ENCODE assay signal across 8 cellular contexts in the genomic region with DNA sequence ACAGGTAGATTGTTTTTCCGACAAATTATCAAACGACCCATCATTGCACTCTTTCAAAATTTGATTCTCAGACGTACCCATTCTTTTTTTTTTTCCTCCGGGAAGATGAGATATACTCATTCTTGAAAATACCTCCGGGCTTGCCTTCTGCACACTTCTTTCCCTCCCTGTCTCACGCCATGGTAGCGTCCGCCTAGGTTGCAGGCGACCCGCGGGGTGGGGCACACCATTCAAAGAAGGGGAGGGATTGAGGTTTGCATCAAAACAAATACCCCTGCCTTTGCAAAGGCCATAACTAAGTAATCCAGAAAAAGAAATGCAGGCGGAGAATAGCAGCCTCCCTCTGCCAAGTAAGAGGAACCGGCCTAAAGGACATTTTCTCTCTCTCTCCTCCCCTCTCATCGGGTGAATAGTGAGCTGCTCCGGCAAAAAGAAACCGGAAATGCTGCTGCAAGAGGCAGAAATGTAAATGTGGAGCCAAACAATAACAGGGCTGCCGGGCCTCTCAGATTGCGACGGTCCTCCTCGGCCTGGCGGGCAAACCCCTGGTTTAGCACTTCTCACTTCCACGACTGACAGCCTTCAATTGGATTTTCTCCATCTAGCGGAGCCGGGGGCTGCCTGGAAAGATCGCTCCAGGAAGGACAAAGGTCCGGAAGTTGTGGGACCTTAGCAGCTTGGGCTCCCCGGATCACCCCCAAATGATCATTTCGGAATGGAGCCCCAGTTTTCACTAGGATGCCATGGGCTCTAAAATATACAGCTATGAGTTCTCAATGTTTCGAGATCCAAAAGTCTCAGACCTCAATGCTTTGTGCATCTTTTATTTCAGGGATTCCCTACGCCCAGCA. TPM values are rescaled to one million over a fixed set of nuclear protein-coding genes. Genes with fewer than 3 reads are reported as not detected.
DNase-seq lines count a peak whose midpoint lies in the region; ATAC-seq, FAIRE-seq and TF ChIP-seq lines count a peak whose summit lies in the region.

No MANE protein-coding gene starts in this region.

- peak overlapping the region; percentile 70 for H2BK120ac ChIP-seq in trophoblast cell (ENCODE audit: insufficient read depth, low read length, poor library complexity)

- H4K12ac ChIP-seq in trophoblast cell (ENCODE audit: low read depth, low read length) = peak overlapping the region; percentile 85

- intact Hi-C loops in Right ventricle myocardium inferior (cut with DNase I) = loop anchor here (1.0 to 5.0 kb wide), 3 partner anchors 34 to 104 kb away; a partner anchor contains a TSS

- peak overlapping the region; percentile 99 for H3K27ac Mint-ChIP-seq in activated naive CD4-positive, alpha-beta T cell treated with anti-CD3 and anti-CD28 coated beads, Interleukin-2, amount 50 U/mL, for 72 hours

- peak overlapping the region; percentile 71 for H4K8ac ChIP-seq in trophoblast cell (ENCODE audit: low read depth, low read length)

- no peak for TF ChIP-seq CTCF in HEK293 (tag by site-specific recombination; IDR thresholded peaks at IDR 0.05)
- peak in 2 of 5 experiments; percentile 7 to 34 for TF ChIP-seq CTCF in tibial nerve (IDR thresholded peaks at IDR 0.05)

- peak overlapping the region; percentile 98 for H3K9ac ChIP-seq in SK-N-MC (ENCODE audit: insufficient read length)
- peak overlapping the region; percentile 97 for H3K9ac ChIP-seq in trophoblast cell (ENCODE audit: low read length)

- CTCF ChIA-PET in HEK293 (lab: Yijun Ruan, JAX) = interaction anchor here (0.6 to 9.3 kb wide), 35 partner anchors 9 to 746 kb away, joined by 3 to 207 read pairs (median 7); a partner anchor contains a TSS

- H2AFZ ChIP-seq in trophoblast cell (ENCODE audit: insufficient read depth, low read length, poor library complexity) = peak overlapping the region; percentile 32

- H3K27ac ChIP-seq in HEK293 (ENCODE audit: extremely low read depth, low read depth, low read length) = peak overlapping the region; percentile 96
- H3K27ac ChIP-seq in SK-N-MC = peak overlapping the region; percentile 99
- peak overlapping the region; percentile 88 for H3K27ac ChIP-seq in trophoblast cell (ENCODE audit: low read depth, low read length)
- H3K27ac ChIP-seq in tibial nerve = peak overlapping the region; percentile 92 to 98 (median 98)

- peak; percentile 92 for DNase-seq in MV-4-11 (lab: John Stamatoyannopoulos, UW)
- peak; percentile 57 for DNase-seq in SK-N-MC (ENCODE audit: low read depth, low spot score)
- DNase-seq in activated naive CD4-positive, alpha-beta T cell treated with anti-CD3 and anti-CD28 coated beads, Interleukin-2, amount 50 U/mL, for 72 hours (ENCODE audit: low spot score in 2 of 2) = peak; percentile 79 to 85
- DNase-seq in Right ventricle myocardium inferior (ENCODE audit: missing footprints) = peak; percentile 89
- DNase-seq in trophoblast cell = peak; percentile 67 to 83
- DNase-seq in tibial nerve (ENCODE audit: low spot score in 2 of 2) = peak; percentile 56 to 66

- ATAC-seq in activated naive CD4-positive, alpha-beta T cell treated with anti-CD3 and anti-CD28 coated beads, Interleukin-2, amount 50 U/mL, for 72 hours = peak; percentile 40 to 56
- ATAC-seq in Right ventricle myocardium inferior = peak; percentile 63

- peaks cover 36 to 43% of the 10 kb centered on the region in 2 donors for H3K36me3 Mint-ChIP-seq in activated naive CD4-positive, alpha-beta T cell treated with anti-CD3 and anti-CD28 coated beads, Interleukin-2, amount 50 U/mL, for 72 hours

- H3K79me1 ChIP-seq in trophoblast cell (ENCODE audit: low read length) = peaks cover 20% of the 10 kb centered on the region

- POLR2A ChIA-PET in HEK293 (lab: Yijun Ruan, JAX) = interaction anchor here (0.6 to 6.2 kb wide), 48 partner anchors 9 to 640 kb away, joined by 3 to 215 read pairs (median 9); a partner anchor contains a TSS

- H3K36me3 ChIP-seq in HEK293 (ENCODE audit: control insufficient read depth in 2 of 2, insufficient read depth in 1 of 2, low read length in 2 of 2) (peaks cover 15 to 18% of the 10 kb centered on the region in 2 experiments; a peak in 2 of 3 replicates), SK-N-MC (ENCODE audit: insufficient read depth, low read length) (peaks cover 17% of the 10 kb centered on the region), trophoblast cell (ENCODE audit: control insufficient read depth in 1 of 2, insufficient read depth in 2 of 2, low read length in 2 of 2) (peaks cover 0 to 2% of the 10 kb centered on the region in 2 experiments), tibial nerve (peaks cover 0 to 14% (median 0%) of the 10 kb centered on the region in 3 donors)

- H3K23ac ChIP-seq in trophoblast cell (ENCODE audit: low read length) = no peak overlapping the region

- TF ChIP-seq POLR2A in tibial nerve (IDR thresholded peaks at IDR 0.05) = peak; percentile 84 to 90

- H3K18ac ChIP-seq in trophoblast cell (ENCODE audit: low read length) = peak overlapping the region; percentile 75

- H3K4ac ChIP-seq in trophoblast cell (ENCODE audit: low read depth, low read length) = peak overlapping the region; percentile 86

- H3K4me1 ChIP-seq in HEK293 (ENCODE audit: control insufficient read depth, insufficient read depth, low read length) (peaks cover 13% of the 10 kb centered on the region), trophoblast cell (ENCODE audit: control insufficient read depth in 1 of 2, insufficient read depth in 2 of 2, low read length in 2 of 2) (peaks cover 4 to 12% of the 10 kb centered on the region in 2 experiments), tibial nerve (peaks cover 4 to 40% (median 18%) of the 10 kb centered on the region in 4 donors)

- H4K91ac ChIP-seq in trophoblast cell (ENCODE audit: low read depth, low read length) = peak overlapping the region; percentile 91

- no CpG with 5 or more reads among the region's 30 CpGs for WGBS in trophoblast cell (ENCODE audit: extremely low coverage, insufficient coverage, insufficient read length)
- WGBS in tibial nerve, 2 donors = 0 to 1% methylated on average over 30 of the region's 30 CpGs

- peak; percentile 19 for FAIRE-seq in G401.6 (lab: Jason Lieb, UNC)

- H3K4me3 ChIP-seq in HEK293 (ENCODE audit: low read depth, low read length) (peak overlapping the region; percentile 93), SK-N-MC (peak overlapping the region; percentile 96), trophoblast cell (ENCODE audit: low read depth, low read length) (peak overlapping the region; percentile 90), tibial nerve (peak overlapping the region; percentile 80 to 85 (median 80))

- H3K9me3 Mint-ChIP-seq in activated naive CD4-positive, alpha-beta T cell treated with anti-CD3 and anti-CD28 coated beads, Interleukin-2, amount 50 U/mL, for 72 hours = no peaks in the 10 kb centered on the region

- no peaks in the 10 kb centered on the region for H3K9me3 ChIP-seq in HEK293 (ENCODE audit: control insufficient read depth, insufficient read depth, low read depth, low read length)
- H3K9me3 ChIP-seq in SK-N-MC (ENCODE audit: low read depth, low read length) = no peaks in the 10 kb centered on the region
- no peaks in the 10 kb centered on the region for H3K9me3 ChIP-seq in trophoblast cell (ENCODE audit: insufficient read depth, low read depth, low read length)
- no peaks in the 10 kb centered on the region for H3K9me3 ChIP-seq in tibial nerve

- peak overlapping the region; percentile 86 for H2AK5ac ChIP-seq in trophoblast cell (ENCODE audit: low read length)

- H2BK5ac ChIP-seq in trophoblast cell (ENCODE audit: low read depth, low read length, poor library complexity) = peak overlapping the region; percentile 81

- H3K14ac ChIP-seq in trophoblast cell (ENCODE audit: low read length) = peak overlapping the region; percentile 78

- TF ChIP-seq EP300 in tibial nerve (IDR thresholded peaks at IDR 0.05) = peak in 1 of 2 donors; percentile 86

- H2BK12ac ChIP-seq in trophoblast cell (ENCODE audit: low read length) = no peak overlapping the region

- no peaks in the 10 kb centered on the region for H3K27me3 ChIP-seq in trophoblast cell (ENCODE audit: insufficient read depth, low read length)
- H3K27me3 ChIP-seq in tibial nerve = no peaks in the 10 kb centered on the region

- peaks cover 17% of the 10 kb centered on the region for H3K79me2 ChIP-seq in trophoblast cell (ENCODE audit: control insufficient read depth, insufficient read depth, low read length, poor library complexity)

- H3K4me2 ChIP-seq in trophoblast cell (ENCODE audit: low read length) = peak overlapping the region; percentile 94

TF ChIP-seq in HEK293, 187 proteins besides CTCF, POLR2A, EP300 and RAD21 (continues in another document):
- TF ChIP-seq ZNF501 (tag by site-specific recombination; IDR thresholded peaks at IDR 0.05) (peak; percentile 8; the same call in 1 of the 2 replicates), ZSCAN16 (tag by site-specific recombination; IDR thresholded peaks at IDR 0.05) (no peak), KLF10 (tag by site-specific recombination; IDR thresholded peaks at IDR 0.05) (0 out of 2 replicates have a peak, but pooled peaks have one; percentile 5), ZFP69B (tag by site-specific recombination; IDR thresholded peaks at IDR 0.05) (0 out of 2 replicates have a peak, but pooled peaks have one; percentile 5), BCL11A (tag by site-specific recombination; IDR thresholded peaks at IDR 0.05; ENCODE audit: low read depth) (no peak)

RNA-seq across cellular contexts. Expression of a gene that starts 0.8 kb away (rescaled TPM):
- total RNA-seq in activated naive CD4-positive, alpha-beta T cell treated with anti-CD3 and anti-CD28 coated beads, Interleukin-2, amount 50 U/mL, for 72 hours = 100 to 1,000 TPM in 1 of 2 donors, 10 to 100 TPM in 1; 78.4 to 147 TPM
- total RNA-seq in Right ventricle myocardium inferior (15.4 TPM), tibial nerve (10 to 100 TPM; 26.7 to 32.1 (median 30.0) TPM)
- polyA plus RNA-seq in trophoblast cell (2013) = 93.7 and 94.5 TPM in 2 replicates

RNA-seq across cellular contexts. Expression of a gene that starts 1.8 kb away (rescaled TPM):
- 10 to 100 TPM; 16.4 to 23.5 TPM for total RNA-seq in activated naive CD4-positive, alpha-beta T cell treated with anti-CD3 and anti-CD28 coated beads, Interleukin-2, amount 50 U/mL, for 72 hours
- total RNA-seq in Right ventricle myocardium inferior = 5.6 TPM
- 11.1 and 12.0 TPM in 2 replicates for polyA plus RNA-seq in trophoblast cell (2013)
- total RNA-seq in tibial nerve = 1 to 10 TPM; 3.6 to 8.0 (median 4.8) TPM

RNA-seq across cellular contexts. Expression of a gene that starts 18.6 kb away (rescaled TPM):
- not detected for total RNA-seq in activated naive CD4-positive, alpha-beta T cell treated with anti-CD3 and anti-CD28 coated beads, Interleukin-2, amount 50 U/mL, for 72 hours
- total RNA-seq in Right ventricle myocardium inferior (0.11 TPM), tibial nerve (under 1 TPM in 2 of 4 donors, not detected in 2; 0.20 to 0.21 TPM)
- 9.3 TPM in 2 replicates for polyA plus RNA-seq in trophoblast cell (2013)

RNA-seq across cellular contexts. Expression of a gene that starts 31.1 kb away (rescaled TPM):
- under 1 TPM; 0.05 to 0.19 TPM for total RNA-seq in activated naive CD4-positive, alpha-beta T cell treated with anti-CD3 and anti-CD28 coated beads, Interleukin-2, amount 50 U/mL, for 72 hours
- total RNA-seq in Right ventricle myocardium inferior = not detected
- polyA plus RNA-seq in trophoblast cell (2013) = 0.03 and 0.05 TPM in 2 replicates
- total RNA-seq in tibial nerve = 1 to 10 TPM in 1 of 4 donors, under 1 TPM in 3; under 0.01 to 1.4 (median under 0.01) TPM

RNA-seq across cellular contexts. Expression of a gene that starts 35.7 kb away (rescaled TPM):
- under 1 TPM in 1 of 2 donors, not detected in 1; 0.25 TPM for total RNA-seq in activated naive CD4-positive, alpha-beta T cell treated with anti-CD3 and anti-CD28 coated beads, Interleukin-2, amount 50 U/mL, for 72 hours
- total RNA-seq in Right ventricle myocardium inferior (3.8 TPM), tibial nerve (1 to 10 TPM; 1.5 to 3.9 (median 1.9) TPM)
- polyA plus RNA-seq in trophoblast cell (2013) = 0.06 and 0.11 TPM in 2 replicates

Comparison
In these comparisons a context has a peak if more than half of its experiments do, and no peak if none do; other contexts are left out.
1. Peak in every context shown above with its lines: DNase-seq, ATAC-seq, H3K4me3 ChIP-seq and H3K27ac ChIP-seq.